8 cellular contexts compared by ENCODE assay signal in genomic region chr13:94549241-94550029, GRCh38. TPM values are rescaled to one million over a fixed set of nuclear protein-coding genes. Genes with fewer than 3 reads are reported as not detected.
A peak's percentile ranks its signal among the peaks of the same experiment; 100 is the strongest.
DNase-seq lines count a peak whose midpoint lies in the region; ATAC-seq and TF ChIP-seq lines count a peak whose summit lies in the region.

No MANE protein-coding gene starts in this region.

- in situ Hi-C loops in GM13977 (cut with MboI; ENCODE audit: low pct_unique_long_range_greater_than_20kb, low sequenced_read_pairs, unreplicated experiment) = no loop called here

- intact Hi-C loops in right cardiac atrium (cut with DNase I) (loop anchor here in 1 of 4 donors (10.0 kb wide), 1 partner anchor 45 kb away; the partner anchor contains the start of gene TGDS), uterus (cut with DNase I; ENCODE audit: low total_unique reads) (loop anchor here (10.0 kb wide), 1 partner anchor 55 kb away; the partner anchor contains the start of gene GPR180)

- DNase-seq in GM13977 (ENCODE audit: low spot score) (peak; percentile 92), NCI-H1694 treated with DMSO at 0.1 percent for 48 hours (lab: John Stamatoyannopoulos, UW) (peak; percentile 95), T-helper 2 cell (peak; percentile 74 to 95 (median 85)), anterior cingulate cortex (lab: John Stamatoyannopoulos, UW) (peak; percentile 29 to 97 (median 90)), right cardiac atrium (peak; percentile 94 to 97 (median 96)), pulmonary artery endothelial cell (ENCODE audit: low read depth, low spot score) (peak; percentile 68), uterus (peak; percentile 92 to 95)

- H3K9me3 ChIP-seq in right cardiac atrium (ENCODE audit: control insufficient read depth, low read length) = no peaks in the 10 kb centered on the region
- no peaks in the 10 kb centered on the region for H3K9me3 ChIP-seq in uterus

- H3K4me1 ChIP-seq in right cardiac atrium (ENCODE audit: control insufficient read depth, insufficient read depth, low read length) (no peaks in the 10 kb centered on the region), uterus (no peaks in the 10 kb centered on the region)

- TF ChIP-seq POLR2A in uterus (IDR thresholded peaks at IDR 0.05) = peak; percentile 8 to 39

- no peaks in the 10 kb centered on the region for H3K36me3 ChIP-seq in uterus

- peak overlapping the region; percentile 84 for H3K4me3 ChIP-seq in right cardiac atrium (ENCODE audit: low read length)
- peak overlapping the region; percentile 55 to 68 for H3K4me3 ChIP-seq in uterus

- ATAC-seq in HG02884 (IDR thresholded peaks at IDR 0.05; ENCODE audit: unreplicated experiment) (peak; percentile 88), right cardiac atrium (peak; percentile 98)

- H3K27me3 ChIP-seq in right cardiac atrium (ENCODE audit: control insufficient read depth, insufficient read depth) = no peaks in the 10 kb centered on the region
- H3K27me3 ChIP-seq in uterus = no peaks in the 10 kb centered on the region

- TF ChIP-seq CTCF in GM13977 (IDR thresholded peaks at IDR 0.05; ENCODE audit: extremely low read depth, insufficient read depth, missing control alignments) (no peak), uterus (IDR thresholded peaks at IDR 0.05) (peak in 1 of 4 experiments; percentile 26)

- H3K27ac ChIP-seq in right cardiac atrium (ENCODE audit: low read length) = peak overlapping the region; percentile 74
- H3K27ac ChIP-seq in uterus = peak overlapping the region; percentile 92 to 100

- WGBS in right cardiac atrium = under 1% methylated on average over 64 of the region's 64 CpGs

RNA-seq across cellular contexts. Expression of gene TGDS, which starts 46.5 kb away (rescaled TPM):
- total RNA-seq in right cardiac atrium = 1 to 10 TPM; 5.2 to 5.8 (median 5.5) TPM
- polyA plus RNA-seq in right cardiac atrium = 4.9 TPM
- total RNA-seq in pulmonary artery endothelial cell = 13.8 and 17.8 TPM in 2 replicates
- 10 to 100 TPM; 10.2 to 29.7 (median 14.7) TPM for total RNA-seq in uterus

RNA-seq across cellular contexts. Expression of gene GPR180, which starts 52.2 kb away (rescaled TPM):
- 1 to 10 TPM; 3.4 to 4.8 (median 4.1) TPM for total RNA-seq in right cardiac atrium
- 1.6 TPM for polyA plus RNA-seq in right cardiac atrium
- 11.1 and 18.7 TPM in 2 replicates for total RNA-seq in pulmonary artery endothelial cell
- 10 to 100 TPM in 1 of 4 donors, 1 to 10 TPM in 3; 3.6 to 24.9 (median 7.7) TPM for total RNA-seq in uterus

Comparison
In these comparisons a context has a peak if more than half of its experiments do, and no peak if none do; other contexts are left out.
1. Peak in every context shown above with its lines: DNase-seq, ATAC-seq, H3K4me3 ChIP-seq and H3K27ac ChIP-seq.